In genomic region chr1:23657659-23658275, GRCh38 we compare ENCODE assay signal across 1 cellular context.
TF ChIP-seq lines count a peak whose summit lies in the region.

No MANE protein-coding gene starts in this region.

TF ChIP-seq in WTC11, 78 proteins besides CTCF, POLR2A, EP300 and RAD21 (continued from another document):
- TF ChIP-seq MLX (CRISPR knock-in tag; IDR thresholded peaks at IDR 0.05), result no peak
- no peak for TF ChIP-seq IRF1 (CRISPR knock-in tag; IDR thresholded peaks at IDR 0.05)
- TF ChIP-seq JUN (CRISPR knock-in tag; IDR thresholded peaks at IDR 0.05), result no peak
- no peak for TF ChIP-seq ATF3 (CRISPR knock-in tag; conservative IDR thresholded peaks at IDR 0.05)
- TF ChIP-seq ZNF396 (CRISPR knock-in tag; IDR thresholded peaks at IDR 0.05; ENCODE audit: borderline replicate concordance), result no peak
- TF ChIP-seq ATF2 (CRISPR knock-in tag; IDR thresholded peaks at IDR 0.05; ENCODE audit: borderline replicate concordance, low read depth), result no peak
- TF ChIP-seq ARID4B (CRISPR knock-in tag; IDR thresholded peaks at IDR 0.05; ENCODE audit: borderline replicate concordance), result no peak
- no peak for TF ChIP-seq ZNF317 (CRISPR knock-in tag; IDR thresholded peaks at IDR 0.05; ENCODE audit: borderline replicate concordance, low read depth)
- TF ChIP-seq PREB (CRISPR knock-in tag; IDR thresholded peaks at IDR 0.05; ENCODE audit: borderline replicate concordance), result no peak
- no peak for TF ChIP-seq ATF6 (CRISPR knock-in tag; IDR thresholded peaks at IDR 0.05)
- TF ChIP-seq RORB (CRISPR knock-in tag; IDR thresholded peaks at IDR 0.05), result no peak
- no peak for TF ChIP-seq CREM (CRISPR knock-in tag; IDR thresholded peaks at IDR 0.05)
- no peak for TF ChIP-seq CREB1 (CRISPR knock-in tag; IDR thresholded peaks at IDR 0.05)
